22 cellular contexts compared by ENCODE assay signal in the genomic region with DNA sequence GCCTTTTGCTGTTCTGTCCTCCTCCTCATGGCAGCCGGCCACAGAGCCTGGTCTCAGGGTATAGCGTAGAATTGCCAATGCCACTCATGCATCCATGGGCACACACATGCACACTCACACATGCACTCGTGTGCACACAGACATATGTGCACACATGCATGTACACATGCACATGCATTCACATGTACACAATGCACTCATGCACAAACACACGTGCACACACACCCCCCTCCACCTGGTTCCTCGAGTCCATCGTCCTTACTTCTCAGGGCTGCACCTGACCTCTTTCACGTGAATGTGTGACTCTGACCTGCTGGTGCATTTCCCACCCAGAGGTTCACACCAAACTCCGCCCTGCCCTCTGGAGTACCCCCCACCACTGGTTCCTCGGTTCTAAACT.
A peak's percentile ranks its signal among the peaks of the same experiment; 100 is the strongest.
DNase-seq lines count a peak whose midpoint lies in the region; ATAC-seq and TF ChIP-seq lines count a peak whose summit lies in the region.
"Had no signal": no experiment of that assay in that cellular context is flagged by ENCODE, and none has a peak within 500 bp of the region (broad histone marks: within the 10 kb centered on the region; RNA-seq: fewer than 3 reads in every experiment).

No MANE protein-coding gene starts in this region.

- no peak overlapping the region for H3K4me3 ChIP-seq in RWPE2 (ENCODE audit: severe bottlenecking)
- H3K4me3 ChIP-seq: coronary artery, tibial nerve had no signal

- peaks cover 2% of the 10 kb centered on the region for H3K27me3 Mint-ChIP-seq in activated naive CD8-positive, alpha-beta T cell treated with anti-CD3 and anti-CD28 coated beads, Interleukin-2, amount 50 U/mL, for 24 hours
- H3K27me3 Mint-ChIP-seq in stimulated activated naive CD8-positive, alpha-beta T cell treated with anti-CD3 and anti-CD28 coated beads, Interleukin-15, amount 100 ng/mL, for 72 hours, result no peaks in the 10 kb centered on the region
- H3K27me3 Mint-ChIP-seq: naive B cell; stimulated activated memory B cell treated with anti-CD40 and anti-IgM and Interleukin-4, amounts not matched to agents 10 μg/mL and 1 μg/mL and 100 μg/mL, for 72 hours had no signal

- no peak overlapping the region for H3K27ac ChIP-seq in RWPE2 (ENCODE audit: poor library complexity, severe bottlenecking)
- H3K27ac ChIP-seq: brain microvascular endothelial cell, coronary artery, tibial nerve had no signal

- DNase-seq in Right ventricle myocardium inferior (ENCODE audit: missing footprints), result peak; percentile 41
- DNase-seq in cardiac septum (ENCODE audit: low spot score), result no peak
- peak; percentile 30 for DNase-seq in RWPE2 (ENCODE audit: low spot score)
- no peak for DNase-seq in activated naive CD8-positive, alpha-beta T cell treated with anti-CD3 and anti-CD28 coated beads, Interleukin-2, amount 50 U/mL, for 24 hours
- DNase-seq in stimulated activated naive CD8-positive, alpha-beta T cell treated with anti-CD3 and anti-CD28 coated beads, Interleukin-15, amount 100 ng/mL, for 72 hours, result no peak
- DNase-seq in NCI-H187 (lab: John Stamatoyannopoulos, UW), result no peak
- DNase-seq: brain microvascular endothelial cell, Calu3, glutamatergic neuron, H7, Kasumi-1, left colon, mesendoderm, naive B cell, NCI-H1092, NCI-H2029 treated with DMSO at 0.1 percent for 48 hours, NCI-H345, PC-3 had no signal

- no peaks in the 10 kb centered on the region for H3K27me3 ChIP-seq in RWPE2 (ENCODE audit: insufficient read depth, poor library complexity, severe bottlenecking)
- H3K27me3 ChIP-seq: brain microvascular endothelial cell, tibial nerve had no signal

- no peaks in the 10 kb centered on the region for H3K9me3 Mint-ChIP-seq in activated naive CD8-positive, alpha-beta T cell treated with anti-CD3 and anti-CD28 coated beads, Interleukin-2, amount 50 U/mL, for 24 hours
- no peaks in the 10 kb centered on the region for H3K9me3 Mint-ChIP-seq in stimulated activated naive CD8-positive, alpha-beta T cell treated with anti-CD3 and anti-CD28 coated beads, Interleukin-15, amount 100 ng/mL, for 72 hours

- no peak for ATAC-seq in Right ventricle myocardium inferior
- no peak for ATAC-seq in RWPE2 (ENCODE audit: low read depth)
- ATAC-seq in activated naive CD8-positive, alpha-beta T cell treated with anti-CD3 and anti-CD28 coated beads, Interleukin-2, amount 50 U/mL, for 24 hours, result no peak
- ATAC-seq in stimulated activated naive CD8-positive, alpha-beta T cell treated with anti-CD3 and anti-CD28 coated beads, Interleukin-15, amount 100 ng/mL, for 72 hours, result no peak
- ATAC-seq in GM21529 (IDR thresholded peaks at IDR 0.05; ENCODE audit: unreplicated experiment), result no peak
- ATAC-seq: left colon; PC-3; stimulated activated memory B cell treated with anti-CD40 and anti-IgM and Interleukin-4, amounts not matched to agents 10 μg/mL and 1 μg/mL and 100 μg/mL, for 72 hours had no signal

- H3K4me1 Mint-ChIP-seq in activated naive CD8-positive, alpha-beta T cell treated with anti-CD3 and anti-CD28 coated beads, Interleukin-2, amount 50 U/mL, for 24 hours, result peaks cover 98% of the 10 kb centered on the region
- H3K4me1 Mint-ChIP-seq in stimulated activated naive CD8-positive, alpha-beta T cell treated with anti-CD3 and anti-CD28 coated beads, Interleukin-15, amount 100 ng/mL, for 72 hours, result peaks cover 100% of the 10 kb centered on the region
- H3K4me1 Mint-ChIP-seq: naive B cell; stimulated activated memory B cell treated with anti-CD40 and anti-IgM and Interleukin-4, amounts not matched to agents 10 μg/mL and 1 μg/mL and 100 μg/mL, for 72 hours had no signal

- H3K4me1 ChIP-seq in RWPE2 (ENCODE audit: insufficient read depth, poor library complexity, severe bottlenecking), result no peaks in the 10 kb centered on the region

- intact Hi-C loops in Right ventricle myocardium inferior (cut with DNase I), result no loop called here
- intact Hi-C loops in cardiac septum (cut with DNase I), result no loop called here

- no peak overlapping the region for H3K4me3 Mint-ChIP-seq in activated naive CD8-positive, alpha-beta T cell treated with anti-CD3 and anti-CD28 coated beads, Interleukin-2, amount 50 U/mL, for 24 hours
- H3K4me3 Mint-ChIP-seq in stimulated activated naive CD8-positive, alpha-beta T cell treated with anti-CD3 and anti-CD28 coated beads, Interleukin-15, amount 100 ng/mL, for 72 hours, result peak overlapping the region; percentile 71 to 82
- H3K4me3 Mint-ChIP-seq: naive B cell; stimulated activated memory B cell treated with anti-CD40 and anti-IgM and Interleukin-4, amounts not matched to agents 10 μg/mL and 1 μg/mL and 100 μg/mL, for 72 hours had no signal

- no peaks in the 10 kb centered on the region for H3K9me3 ChIP-seq in RWPE2 (ENCODE audit: severe bottlenecking)
- H3K9me3 ChIP-seq: tibial nerve had no signal

- H3K36me3 ChIP-seq in RWPE2 (ENCODE audit: low read depth), result no peaks in the 10 kb centered on the region
- H3K36me3 ChIP-seq: brain microvascular endothelial cell, tibial nerve had no signal

- TF ChIP-seq CTCF in RWPE2 (IDR thresholded peaks at IDR 0.05; ENCODE audit: poor library complexity, severe bottlenecking), result no peak

- H3K27ac Mint-ChIP-seq in activated naive CD8-positive, alpha-beta T cell treated with anti-CD3 and anti-CD28 coated beads, Interleukin-2, amount 50 U/mL, for 24 hours, result peak overlapping the region; percentile 95
- H3K27ac Mint-ChIP-seq in stimulated activated naive CD8-positive, alpha-beta T cell treated with anti-CD3 and anti-CD28 coated beads, Interleukin-15, amount 100 ng/mL, for 72 hours, result peak overlapping the region; percentile 80 to 92
- H3K27ac Mint-ChIP-seq: stimulated activated memory B cell treated with anti-CD40 and anti-IgM and Interleukin-4, amounts not matched to agents 10 μg/mL and 1 μg/mL and 100 μg/mL, for 72 hours had no signal

- peaks cover under 1% of the 10 kb centered on the region for H3K36me3 Mint-ChIP-seq in activated naive CD8-positive, alpha-beta T cell treated with anti-CD3 and anti-CD28 coated beads, Interleukin-2, amount 50 U/mL, for 24 hours (ENCODE audit: low read depth)
- H3K36me3 Mint-ChIP-seq: naive B cell; stimulated activated memory B cell treated with anti-CD40 and anti-IgM and Interleukin-4, amounts not matched to agents 10 μg/mL and 1 μg/mL and 100 μg/mL, for 72 hours had no signal

Comparison
In these comparisons a context has a peak if more than half of its experiments do, and no peak if none do; other contexts are left out.
1. DNase-seq: peak in Right ventricle myocardium inferior (single experiment) and RWPE2 (single experiment); none in cardiac septum (single experiment), activated naive CD8-positive, alpha-beta T cell treated with anti-CD3 and anti-CD28 coated beads, Interleukin-2, amount 50 U/mL, for 24 hours (single experiment), stimulated activated naive CD8-positive, alpha-beta T cell treated with anti-CD3 and anti-CD28 coated beads, Interleukin-15, amount 100 ng/mL, for 72 hours (0 of 2) and NCI-H187 (0 of 2).